ENCODE assay signal across 37 cellular contexts in the genomic region with DNA sequence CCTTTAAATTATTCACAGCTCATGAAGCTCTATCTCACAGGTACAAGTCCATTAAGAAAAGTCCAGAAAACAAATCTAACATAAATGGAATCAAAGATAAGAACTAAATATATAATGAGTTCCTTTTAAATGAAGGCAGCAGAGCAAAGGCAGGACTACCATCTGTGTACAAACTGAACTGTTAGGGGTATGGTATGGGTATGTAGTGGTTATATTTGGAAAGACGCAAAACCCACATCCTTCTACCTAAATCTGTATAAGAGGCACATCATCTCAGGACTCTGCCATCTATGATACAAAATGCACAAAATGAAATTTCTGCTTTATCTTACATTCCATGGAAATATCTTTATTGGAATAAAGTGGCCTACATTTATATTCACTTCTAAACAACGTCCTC. TPM values are rescaled to one million over a fixed set of nuclear protein-coding genes. Genes with fewer than 3 reads are reported as not detected.
"Had no signal": no experiment of that assay in that cellular context is flagged by ENCODE, and none has a peak within 500 bp of the region (broad histone marks: within the 10 kb centered on the region; RNA-seq: fewer than 3 reads in every experiment).

No MANE protein-coding gene starts in this region.

- DNase-seq: Karpas-422, Kasumi-1, KG1, MG63, MM.1S, MV-4-11, NCI-H1048, NCI-H1092, NCI-H1092 treated with DMSO at 0.1 percent for 48 hours, NCI-H1105, NCI-H1105 treated with DMSO at 0.1 percent for 48 hours, NCI-H1417, NCI-H1417 treated with DMSO at 0.1 percent for 48 hours, NCI-H1436, NCI-H1436 treated with DMSO at 0.1 percent for 48 hours, NCI-H1694, NCI-H1694 treated with DMSO at 0.1 percent for 48 hours, NCI-H187, NCI-H187 treated with DMSO at 0.1 percent for 48 hours, NCI-H1930, NCI-H2029, NCI-H2029 treated with DMSO at 0.1 percent for 48 hours, NCI-H2081, NCI-H2081 treated with DMSO at 0.1 percent for 48 hours, NCI-H2107, NCI-H2171, NCI-H2171 treated with DMSO at 0.1 percent for 48 hours, NCI-H2227 treated with DMSO at 0.1 percent for 48 hours, NCI-H226, NCI-H345, NCI-H446, NCI-H446 treated with DMSO at 0.1 percent for 48 hours, NCI-H510A, NCI-H510A treated with DMSO at 0.1 percent for 48 hours had no signal

- H3K4me3 ChIP-seq: MG63 had no signal

- H3K27me3 ChIP-seq: MG63 had no signal

- H3K27ac ChIP-seq: KMS-11 had no signal

- H3K9ac ChIP-seq: KMS-11 had no signal

- H3K36me3 ChIP-seq: MG63 had no signal

- H3K4me2 ChIP-seq: KMS-11 had no signal

- H3K9me3 ChIP-seq: MG63 had no signal

RNA-seq across cellular contexts. Expression of a gene that starts 59.9 kb away (rescaled TPM):
- total RNA-seq: LHCN-M2, MCF 10A had no signal
